11 cellular contexts compared by ENCODE assay signal in the genomic region with DNA sequence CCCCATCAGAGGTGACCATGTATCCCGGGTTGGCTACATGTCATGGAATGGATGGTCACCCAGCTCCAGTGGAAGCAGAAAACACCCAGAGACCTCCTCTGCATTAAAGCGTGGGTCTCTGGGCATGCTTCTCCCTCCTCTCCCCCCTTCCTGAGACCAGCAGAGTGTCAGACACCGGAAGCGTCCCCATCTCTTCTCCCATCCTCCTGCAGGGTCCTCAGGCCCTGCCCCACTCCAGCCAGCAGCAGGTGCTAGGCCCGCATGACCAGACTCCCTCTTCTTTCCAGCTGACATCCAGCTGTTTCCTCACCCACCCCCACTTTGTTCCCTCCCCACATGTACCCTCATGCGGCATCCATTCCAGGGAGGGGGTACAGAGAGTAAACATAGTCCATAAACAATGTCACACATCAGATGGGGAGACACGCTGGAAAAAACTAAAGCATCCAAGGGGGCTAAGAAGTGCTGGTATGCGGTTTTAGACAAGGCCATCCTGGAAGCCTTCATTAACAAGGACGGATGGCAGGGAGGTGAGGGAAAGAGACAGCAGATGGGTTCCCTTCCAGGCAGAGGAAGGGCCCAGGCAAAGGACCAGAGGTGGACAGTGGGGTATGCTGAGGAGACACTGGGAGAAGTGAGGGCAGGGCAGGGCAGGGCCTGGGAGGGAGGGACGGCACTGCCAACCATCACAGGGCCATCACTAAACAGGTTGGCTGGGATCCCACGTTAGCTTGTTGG. TPM values are rescaled to one million over a fixed set of nuclear protein-coding genes. Genes with fewer than 3 reads are reported as not detected.
DNase-seq lines count a peak whose midpoint lies in the region; TF ChIP-seq lines count a peak whose summit lies in the region.
"Had no signal": no experiment of that assay in that cellular context is flagged by ENCODE, and none has a peak within 500 bp of the region (broad histone marks: within the 10 kb centered on the region; RNA-seq: fewer than 3 reads in every experiment).

No MANE protein-coding gene starts in this region.

- no peaks in the 10 kb centered on the region for H3K36me3 Mint-ChIP-seq in osteocyte (ENCODE audit: unreplicated experiment)
- H3K36me3 Mint-ChIP-seq in activated T-helper 2 cell treated with anti-CD3 and anti-CD28 coated beads, Interferon-gamma antibody, Interleukin-2, Interleukin-4, amounts not matched to agents 10 μg/mL and 5 μg/mL and 100 μg/mL, durations not matched to agents 14 hours and 24 hours and 36 hours (ENCODE audit: low read depth): no peaks in the 10 kb centered on the region
- H3K36me3 Mint-ChIP-seq: CD4-positive, alpha-beta memory T cell had no signal

- CTCF ChIA-PET in GM10248 (lab: Yijun Ruan, JAX): no interaction called here

- POLR2A ChIA-PET in GM10248 (lab: Yijun Ruan, JAX): no interaction called here

- DNase-seq in GM03348 (ENCODE audit: low spot score): peak; percentile 2
- peak; percentile 8 for DNase-seq in GM10248 (ENCODE audit: extremely low spot score)
- peak; percentile 5 for DNase-seq in iPS-NIHi7 (ENCODE audit: extremely low spot score)
- DNase-seq in osteocyte (ENCODE audit: extremely low spot score, unreplicated experiment): peak; percentile 66
- no peak for DNase-seq in activated CD4-positive, CD25-positive, alpha-beta regulatory T cell (lab: John Stamatoyannopoulos, UW)
- DNase-seq in activated T-helper 2 cell treated with anti-CD3 and anti-CD28 coated beads, Interferon-gamma antibody, Interleukin-2, Interleukin-4, amounts not matched to agents 10 μg/mL and 5 μg/mL and 100 μg/mL, durations not matched to agents 14 hours and 24 hours and 36 hours (ENCODE audit: low spot score): no peak
- DNase-seq in NCI-H2171 treated with DMSO at 0.1 percent for 48 hours (lab: John Stamatoyannopoulos, UW): no peak
- DNase-seq: BE2C; CD4-positive, alpha-beta memory T cell; DMS79 had no signal

- no peaks in the 10 kb centered on the region for H3K27me3 Mint-ChIP-seq in osteocyte (ENCODE audit: unreplicated experiment)
- H3K27me3 Mint-ChIP-seq in activated T-helper 2 cell treated with anti-CD3 and anti-CD28 coated beads, Interferon-gamma antibody, Interleukin-2, Interleukin-4, amounts not matched to agents 10 μg/mL and 5 μg/mL and 100 μg/mL, durations not matched to agents 14 hours and 24 hours and 36 hours (ENCODE audit: low read depth): peaks cover 1% of the 10 kb centered on the region

- intact Hi-C loops in activated T-helper 2 cell treated with anti-CD3 and anti-CD28 coated beads, Interferon-gamma antibody, Interleukin-2, Interleukin-4, amounts not matched to agents 10 μg/mL and 5 μg/mL and 100 μg/mL, durations not matched to agents 14 hours and 24 hours and 36 hours (cut with micrococcal nuclease): no loop called here

- H3K27ac Mint-ChIP-seq in osteocyte (ENCODE audit: unreplicated experiment): no peak overlapping the region
- no peak overlapping the region for H3K27ac Mint-ChIP-seq in activated T-helper 2 cell treated with anti-CD3 and anti-CD28 coated beads, Interferon-gamma antibody, Interleukin-2, Interleukin-4, amounts not matched to agents 10 μg/mL and 5 μg/mL and 100 μg/mL, durations not matched to agents 14 hours and 24 hours and 36 hours
- H3K27ac Mint-ChIP-seq: CD4-positive, alpha-beta memory T cell had no signal

- no peak overlapping the region for H3K4me3 Mint-ChIP-seq in osteocyte (ENCODE audit: unreplicated experiment)
- no peak overlapping the region for H3K4me3 Mint-ChIP-seq in activated T-helper 2 cell treated with anti-CD3 and anti-CD28 coated beads, Interferon-gamma antibody, Interleukin-2, Interleukin-4, amounts not matched to agents 10 μg/mL and 5 μg/mL and 100 μg/mL, durations not matched to agents 14 hours and 24 hours and 36 hours (ENCODE audit: low read depth)
- H3K4me3 Mint-ChIP-seq: CD4-positive, alpha-beta memory T cell had no signal

- no peaks in the 10 kb centered on the region for H3K9me3 Mint-ChIP-seq in osteocyte (ENCODE audit: unreplicated experiment)
- no peaks in the 10 kb centered on the region for H3K9me3 Mint-ChIP-seq in activated T-helper 2 cell treated with anti-CD3 and anti-CD28 coated beads, Interferon-gamma antibody, Interleukin-2, Interleukin-4, amounts not matched to agents 10 μg/mL and 5 μg/mL and 100 μg/mL, durations not matched to agents 14 hours and 24 hours and 36 hours
- H3K9me3 Mint-ChIP-seq: CD4-positive, alpha-beta memory T cell had no signal

- TF ChIP-seq CTCF in GM10248 (IDR thresholded peaks at IDR 0.05; ENCODE audit: control extremely low read depth, extremely low read depth, low read depth, missing control alignments) (no peak), osteocyte (IDR thresholded peaks at IDR 0.05) (no peak)

- H3K4me1 Mint-ChIP-seq in osteocyte (ENCODE audit: unreplicated experiment): peaks cover 14% of the 10 kb centered on the region
- peaks cover 4% of the 10 kb centered on the region for H3K4me1 Mint-ChIP-seq in activated T-helper 2 cell treated with anti-CD3 and anti-CD28 coated beads, Interferon-gamma antibody, Interleukin-2, Interleukin-4, amounts not matched to agents 10 μg/mL and 5 μg/mL and 100 μg/mL, durations not matched to agents 14 hours and 24 hours and 36 hours (ENCODE audit: low read depth)

RNA-seq across cellular contexts. Expression of gene SLC18A3, which starts 12.5 kb away (rescaled TPM):
- 0.32 and 0.34 TPM in 2 replicates for total RNA-seq in osteocyte
- total RNA-seq in activated T-helper 2 cell treated with anti-CD3 and anti-CD28 coated beads, Interferon-gamma antibody, Interleukin-2, Interleukin-4, amounts not matched to agents 10 μg/mL and 5 μg/mL and 100 μg/mL, durations not matched to agents 14 hours and 24 hours and 36 hours: 0.18 and 0.32 TPM in 2 replicates
- total RNA-seq: CD4-positive, alpha-beta memory T cell; H4 had no signal

RNA-seq across cellular contexts. Expression of gene CHAT, which starts 16.2 kb away (rescaled TPM):
- total RNA-seq in osteocyte: not detected in 2 replicates
- total RNA-seq in activated T-helper 2 cell treated with anti-CD3 and anti-CD28 coated beads, Interferon-gamma antibody, Interleukin-2, Interleukin-4, amounts not matched to agents 10 μg/mL and 5 μg/mL and 100 μg/mL, durations not matched to agents 14 hours and 24 hours and 36 hours: 2.2 and 2.5 TPM in 2 replicates
- total RNA-seq: CD4-positive, alpha-beta memory T cell; H4 had no signal

RNA-seq across cellular contexts. Expression of gene ERCC6, which starts 58.7 kb away (rescaled TPM):
- total RNA-seq in osteocyte: 184 and 187 TPM in 2 replicates
- total RNA-seq in activated T-helper 2 cell treated with anti-CD3 and anti-CD28 coated beads, Interferon-gamma antibody, Interleukin-2, Interleukin-4, amounts not matched to agents 10 μg/mL and 5 μg/mL and 100 μg/mL, durations not matched to agents 14 hours and 24 hours and 36 hours: 22.7 and 26.2 TPM in 2 replicates

Comparison
In these comparisons a context has a peak if more than half of its experiments do, and no peak if none do; other contexts are left out.
1. DNase-seq: peak in GM03348 (single experiment), GM10248 (single experiment), iPS-NIHi7 (single experiment) and osteocyte (single experiment); none in activated CD4-positive, CD25-positive, alpha-beta regulatory T cell (0 of 4), activated T-helper 2 cell treated with anti-CD3 and anti-CD28 coated beads, Interferon-gamma antibody, Interleukin-2, Interleukin-4, amounts not matched to agents 10 μg/mL and 5 μg/mL and 100 μg/mL, durations not matched to agents 14 hours and 24 hours and 36 hours (single experiment) and NCI-H2171 treated with DMSO at 0.1 percent for 48 hours (single experiment).